13 cellular contexts compared by ENCODE assay signal in the genomic region with DNA sequence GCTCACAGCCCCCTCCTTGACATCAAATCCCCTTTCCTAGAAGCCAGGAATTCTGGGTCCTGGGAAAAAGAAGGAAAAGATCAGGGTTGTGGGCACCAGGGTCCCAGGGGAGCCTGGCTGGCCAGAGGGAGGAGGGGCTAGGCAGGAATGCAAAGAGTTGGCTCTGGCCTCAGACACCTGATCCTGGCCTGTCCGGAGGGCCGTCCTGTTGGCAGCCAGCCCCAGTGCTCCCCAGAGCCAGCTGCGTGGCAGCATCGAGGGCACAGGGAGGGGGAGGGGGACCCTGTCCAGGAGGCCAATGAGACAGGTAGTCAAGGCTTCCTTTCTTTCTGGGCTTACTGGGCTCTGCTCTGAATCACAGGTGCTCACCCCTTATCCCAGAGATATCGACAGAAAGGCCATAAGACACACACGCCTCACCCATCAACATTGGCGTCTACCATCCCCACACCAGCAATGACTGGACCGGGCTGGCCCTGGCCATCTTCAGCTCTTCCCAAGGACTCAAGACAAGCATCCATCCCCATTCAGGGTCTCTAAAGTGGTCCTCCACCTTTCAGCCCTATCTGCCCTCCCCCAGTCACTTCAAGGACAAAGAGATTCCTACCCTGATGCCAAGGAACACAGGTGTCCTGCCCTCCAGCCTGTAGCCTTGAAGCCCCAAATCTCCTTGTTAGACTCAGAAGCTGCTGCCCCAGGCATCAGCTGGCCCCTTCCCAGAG. TPM values are rescaled to one million over a fixed set of nuclear protein-coding genes. Genes with fewer than 3 reads are reported as not detected.
DNase-seq lines count a peak whose midpoint lies in the region; ATAC-seq, FAIRE-seq and TF ChIP-seq lines count a peak whose summit lies in the region.
"Had no signal": no experiment of that assay in that cellular context is flagged by ENCODE, and none has a peak within 500 bp of the region (broad histone marks: within the 10 kb centered on the region; RNA-seq: fewer than 3 reads in every experiment).

No MANE protein-coding gene starts in this region.

- H3K4me3 Mint-ChIP-seq in activated CD8-positive, alpha-beta T cell treated with anti-CD3 and anti-CD28 coated beads, Interleukin-2, amount 10 ng/mL, durations not matched to agents 7 days and 5 days, result no peak overlapping the region
- no peak overlapping the region for H3K4me3 Mint-ChIP-seq in activated CD4-positive, alpha-beta T cell treated with anti-CD3 and anti-CD28 coated beads for 36 hours
- H3K4me3 Mint-ChIP-seq: activated CD8-positive, alpha-beta T cell treated with anti-CD3 and anti-CD28 coated beads for 36 hours had no signal

- peaks cover 28% of the 10 kb centered on the region for H3K36me3 Mint-ChIP-seq in activated CD8-positive, alpha-beta T cell treated with anti-CD3 and anti-CD28 coated beads, Interleukin-2, amount 10 ng/mL, durations not matched to agents 7 days and 5 days (ENCODE audit: low read depth)
- peaks cover 18% of the 10 kb centered on the region for H3K36me3 Mint-ChIP-seq in activated CD4-positive, alpha-beta T cell treated with anti-CD3 and anti-CD28 coated beads for 36 hours (ENCODE audit: low read depth)

- POLR2A ChIA-PET in activated CD8-positive, alpha-beta T cell treated with anti-CD3 and anti-CD28 coated beads, Interleukin-2, amount 10 ng/mL, durations not matched to agents 7 days and 5 days (lab: Charles Lee), result interaction anchor here (0.7 kb wide), 1 partner anchor 58 kb away, joined by 4 read pairs; no protein-coding TSS in a partner anchor
- POLR2A ChIA-PET in activated CD4-positive, alpha-beta T cell treated with anti-CD3 and anti-CD28 coated beads for 36 hours (lab: Charles Lee), result no interaction called here

- no peak overlapping the region for H3K27ac ChIP-seq in BLaER1 treated with 17β-estradiol and CSF1 and Interleukin-3, amounts not matched to agents 10 nM and 100 nM
- H3K27ac ChIP-seq in kidney (ENCODE audit: low read depth in 2 of 2, low read length in 2 of 2), result no peak overlapping the region
- H3K27ac ChIP-seq: colonic mucosa, suprapubic skin had no signal

- H3K27me3 Mint-ChIP-seq in activated CD8-positive, alpha-beta T cell treated with anti-CD3 and anti-CD28 coated beads, Interleukin-2, amount 10 ng/mL, durations not matched to agents 7 days and 5 days (ENCODE audit: low read depth), result peaks cover 39% of the 10 kb centered on the region
- peaks cover 23% of the 10 kb centered on the region for H3K27me3 Mint-ChIP-seq in activated CD4-positive, alpha-beta T cell treated with anti-CD3 and anti-CD28 coated beads for 36 hours

- H3K9me3 ChIP-seq in BLaER1 treated with 17β-estradiol and CSF1 and Interleukin-3, amounts not matched to agents 10 nM and 100 nM (replicated peaks in 1 of 11), result no peaks in the 10 kb centered on the region
- no peaks in the 10 kb centered on the region for H3K9me3 ChIP-seq in kidney (ENCODE audit: control insufficient read depth in 1 of 2, low read length in 2 of 2)
- H3K9me3 ChIP-seq: colonic mucosa, gastrocnemius medialis, suprapubic skin had no signal

- no peak overlapping the region; a peak in 1 of 20 replicates for H3K4me3 ChIP-seq in BLaER1 treated with 17β-estradiol and CSF1 and Interleukin-3, amounts not matched to agents 10 nM and 100 nM
- H3K4me3 ChIP-seq in kidney (ENCODE audit: low read length in 2 of 2), result no peak overlapping the region

- no peak for ATAC-seq in activated CD8-positive, alpha-beta T cell treated with anti-CD3 and anti-CD28 coated beads, Interleukin-2, amount 10 ng/mL, durations not matched to agents 7 days and 5 days
- no peak for ATAC-seq in activated CD4-positive, alpha-beta T cell treated with anti-CD3 and anti-CD28 coated beads for 36 hours
- ATAC-seq: gastrocnemius medialis had no signal

- H3K27me3 ChIP-seq in BLaER1 treated with 17β-estradiol and CSF1 and Interleukin-3, amounts not matched to agents 10 nM and 100 nM, result peaks cover 38 to 56% (median 52%) of the 10 kb centered on the region in 11 experiments
- H3K27me3 ChIP-seq: gastrocnemius medialis had no signal

- DNase-seq in NCI-H69 (lab: John Stamatoyannopoulos, UW), result peak; percentile 37
- DNase-seq in kidney, result peak; percentile 66
- DNase-seq in activated CD8-positive, alpha-beta T cell treated with anti-CD3 and anti-CD28 coated beads, Interleukin-2, amount 10 ng/mL, durations not matched to agents 7 days and 5 days, result no peak
- no peak for DNase-seq in activated CD4-positive, alpha-beta T cell treated with anti-CD3 and anti-CD28 coated beads for 36 hours
- DNase-seq in medulla oblongata (ENCODE audit: extremely low spot score), result no peak
- DNase-seq: activated CD8-positive, alpha-beta T cell treated with anti-CD3 and anti-CD28 coated beads for 36 hours; colonic mucosa; gastrocnemius medialis; mammary epithelial cell; NCI-H2029 treated with DMSO at 0.1 percent for 48 hours had no signal

- no peak overlapping the region; a peak in 1 of 22 replicates for H3K9ac ChIP-seq in BLaER1 treated with 17β-estradiol and CSF1 and Interleukin-3, amounts not matched to agents 10 nM and 100 nM
- no peak overlapping the region for H3K9ac ChIP-seq in kidney (ENCODE audit: low read length in 2 of 2)

- peaks cover 4 to 44% (median 26%) of the 10 kb centered on the region in 11 experiments; a peak in 16 of 22 replicates for H4K20me1 ChIP-seq in BLaER1 treated with 17β-estradiol and CSF1 and Interleukin-3, amounts not matched to agents 10 nM and 100 nM

- H3K27ac Mint-ChIP-seq in activated CD8-positive, alpha-beta T cell treated with anti-CD3 and anti-CD28 coated beads, Interleukin-2, amount 10 ng/mL, durations not matched to agents 7 days and 5 days, result no peak overlapping the region
- no peak overlapping the region for H3K27ac Mint-ChIP-seq in activated CD4-positive, alpha-beta T cell treated with anti-CD3 and anti-CD28 coated beads for 36 hours
- H3K27ac Mint-ChIP-seq: activated CD8-positive, alpha-beta T cell treated with anti-CD3 and anti-CD28 coated beads for 36 hours had no signal

- H3K4me1 ChIP-seq in BLaER1 treated with 17β-estradiol and CSF1 and Interleukin-3, amounts not matched to agents 10 nM and 100 nM, result peaks cover 12 to 19% (median 14%) of the 10 kb centered on the region in 10 experiments
- peaks cover 4% of the 10 kb centered on the region in 2 donors for H3K4me1 ChIP-seq in kidney (ENCODE audit: control insufficient read depth in 1 of 2, insufficient read depth in 1 of 2, low read depth in 1 of 2, low read length in 2 of 2)

- H3K36me3 ChIP-seq in BLaER1 treated with 17β-estradiol and CSF1 and Interleukin-3, amounts not matched to agents 10 nM and 100 nM, result peaks cover 30 to 32% (median 31%) of the 10 kb centered on the region in 11 experiments
- peaks cover 13 to 14% of the 10 kb centered on the region in 2 donors for H3K36me3 ChIP-seq in kidney (ENCODE audit: control insufficient read depth in 1 of 2, insufficient read depth in 2 of 2, low read length in 2 of 2)

- peak overlapping the region in 10 of 11 experiments; percentile 8 to 91 (median 50); a peak in 10 of 22 replicates for H3K4me2 ChIP-seq in BLaER1 treated with 17β-estradiol and CSF1 and Interleukin-3, amounts not matched to agents 10 nM and 100 nM

- FAIRE-seq in kidney (lab: Jason Lieb, UNC), result no peak

- TF ChIP-seq CTCF in kidney (IDR thresholded peaks at IDR 0.05; ENCODE audit: borderline replicate concordance, extremely low read depth, insufficient read depth), result no peak

- CTCF ChIA-PET in activated CD8-positive, alpha-beta T cell treated with anti-CD3 and anti-CD28 coated beads, Interleukin-2, amount 10 ng/mL, durations not matched to agents 7 days and 5 days (lab: Charles Lee), result interaction anchor here (1.1 to 1.2 kb wide), 2 partner anchors 8 to 57 kb away, joined by 3 read pairs; no protein-coding TSS in a partner anchor
- CTCF ChIA-PET in activated CD4-positive, alpha-beta T cell treated with anti-CD3 and anti-CD28 coated beads for 36 hours (lab: Charles Lee), result interaction anchor here (1.2 kb wide), 1 partner anchor 8 kb away, joined by 3 read pairs; no protein-coding TSS in a partner anchor

- intact Hi-C loops in kidney (cut with DNase I), result no loop called here
- intact Hi-C loops in activated CD4-positive, alpha-beta T cell treated with anti-CD3 and anti-CD28 coated beads for 36 hours (cut with DNase I, micrococcal nuclease), result loop anchor here in 1 of 2 experiments (10.0 kb wide), 1 partner anchor 67 kb away; no protein-coding TSS in a partner anchor

- peaks cover 5% of the 10 kb centered on the region for H3K4me1 Mint-ChIP-seq in activated CD8-positive, alpha-beta T cell treated with anti-CD3 and anti-CD28 coated beads, Interleukin-2, amount 10 ng/mL, durations not matched to agents 7 days and 5 days (ENCODE audit: low read depth)
- H3K4me1 Mint-ChIP-seq in activated CD4-positive, alpha-beta T cell treated with anti-CD3 and anti-CD28 coated beads for 36 hours, result peaks cover 21% of the 10 kb centered on the region

- H3K9me3 Mint-ChIP-seq in activated CD8-positive, alpha-beta T cell treated with anti-CD3 and anti-CD28 coated beads, Interleukin-2, amount 10 ng/mL, durations not matched to agents 7 days and 5 days (ENCODE audit: insufficient read depth), result no peaks in the 10 kb centered on the region
- no peaks in the 10 kb centered on the region for H3K9me3 Mint-ChIP-seq in activated CD4-positive, alpha-beta T cell treated with anti-CD3 and anti-CD28 coated beads for 36 hours (ENCODE audit: low read depth)
- H3K9me3 Mint-ChIP-seq: activated CD8-positive, alpha-beta T cell treated with anti-CD3 and anti-CD28 coated beads for 36 hours; activated naive CD4-positive, alpha-beta T cell treated with anti-CD3 and anti-CD28 coated beads, Interleukin-2, amount 50 U/mL, for 24 hours had no signal

RNA-seq across cellular contexts. Expression of gene COL11A2, which starts 0.7 kb away (rescaled TPM):
- 0.85 TPM for total RNA-seq in kidney
- 2.3 TPM for polyA plus RNA-seq in kidney (ENCODE audit: insufficient read depth, low read depth, low replicate concordance)
- total RNA-seq in activated CD8-positive, alpha-beta T cell treated with anti-CD3 and anti-CD28 coated beads, Interleukin-2, amount 10 ng/mL, durations not matched to agents 7 days and 5 days, result under 1 TPM; 0.71 to 0.83 TPM
- 1 to 10 TPM; 1.9 to 2.0 TPM for total RNA-seq in activated CD4-positive, alpha-beta T cell treated with anti-CD3 and anti-CD28 coated beads for 36 hours

RNA-seq across cellular contexts. Expression of gene RXRB, which starts 8.9 kb away (rescaled TPM):
- 52.2 TPM for total RNA-seq in kidney
- polyA plus RNA-seq in kidney (ENCODE audit: insufficient read depth, low read depth, low replicate concordance), result 35.7 TPM
- 10 to 100 TPM; 33.5 to 34.5 TPM for total RNA-seq in activated CD8-positive, alpha-beta T cell treated with anti-CD3 and anti-CD28 coated beads, Interleukin-2, amount 10 ng/mL, durations not matched to agents 7 days and 5 days
- total RNA-seq in activated CD4-positive, alpha-beta T cell treated with anti-CD3 and anti-CD28 coated beads for 36 hours, result 10 to 100 TPM; 41.0 to 45.4 TPM

RNA-seq across cellular contexts. Expression of gene SLC39A7, which starts 9.1 kb away (rescaled TPM):
- 83.3 TPM for total RNA-seq in kidney
- polyA plus RNA-seq in kidney (ENCODE audit: insufficient read depth, low read depth, low replicate concordance), result 118 TPM
- 10 to 100 TPM; 45.6 to 50.8 TPM for total RNA-seq in activated CD8-positive, alpha-beta T cell treated with anti-CD3 and anti-CD28 coated beads, Interleukin-2, amount 10 ng/mL, durations not matched to agents 7 days and 5 days
- 10 to 100 TPM; 33.0 to 41.8 TPM for total RNA-seq in activated CD4-positive, alpha-beta T cell treated with anti-CD3 and anti-CD28 coated beads for 36 hours

RNA-seq across cellular contexts. Expression of gene HSD17B8, which starts 12.9 kb away (rescaled TPM):
- 26.6 TPM for total RNA-seq in kidney
- polyA plus RNA-seq in kidney (ENCODE audit: insufficient read depth, low read depth, low replicate concordance), result 83.0 TPM
- 10 to 100 TPM; 13.9 to 14.1 TPM for total RNA-seq in activated CD8-positive, alpha-beta T cell treated with anti-CD3 and anti-CD28 coated beads, Interleukin-2, amount 10 ng/mL, durations not matched to agents 7 days and 5 days
- total RNA-seq in activated CD4-positive, alpha-beta T cell treated with anti-CD3 and anti-CD28 coated beads for 36 hours, result 10 to 100 TPM; 23.4 to 33.2 TPM

RNA-seq across cellular contexts. Expression of gene RING1, which starts 16.8 kb away (rescaled TPM):
- 47.2 TPM for total RNA-seq in kidney
- 48.6 TPM for polyA plus RNA-seq in kidney (ENCODE audit: insufficient read depth, low read depth, low replicate concordance)
- total RNA-seq in activated CD8-positive, alpha-beta T cell treated with anti-CD3 and anti-CD28 coated beads, Interleukin-2, amount 10 ng/mL, durations not matched to agents 7 days and 5 days, result 10 to 100 TPM; 39.8 to 44.6 TPM
- total RNA-seq in activated CD4-positive, alpha-beta T cell treated with anti-CD3 and anti-CD28 coated beads for 36 hours, result 10 to 100 TPM; 28.3 to 39.3 TPM

Comparison
In these comparisons a context has a peak if more than half of its experiments do, and no peak if none do; other contexts are left out.
1. DNase-seq: peak in NCI-H69 (single experiment) and kidney (single experiment); none in activated CD8-positive, alpha-beta T cell treated with anti-CD3 and anti-CD28 coated beads, Interleukin-2, amount 10 ng/mL, durations not matched to agents 7 days and 5 days (single experiment), activated CD4-positive, alpha-beta T cell treated with anti-CD3 and anti-CD28 coated beads for 36 hours (single experiment) and medulla oblongata (single experiment).